In genomic region chr6:98816799-98817198, GRCh38 we compare ENCODE assay signal across 10 cellular contexts. TPM values are rescaled to one million over a fixed set of nuclear protein-coding genes. Genes with fewer than 3 reads are reported as not detected.
"Had no signal": no experiment of that assay in that cellular context is flagged by ENCODE, and none has a peak within 500 bp of the region (broad histone marks: within the 10 kb centered on the region; RNA-seq: fewer than 3 reads in every experiment).

No MANE protein-coding gene starts in this region.

- H3K36me3 ChIP-seq: HAP-1 had no signal

- H3K27ac ChIP-seq: GM23248 had no signal

- DNase-seq: GM23248, GOT3, H7, H9, HCEC 1CT, HFFc6 had no signal

- H3K9me3 ChIP-seq: HAP-1 had no signal

- H3K4me3 ChIP-seq: GM23248, GM23338, HAP-1 had no signal

- FAIRE-seq: H1, H54 had no signal

- H3K4me1 ChIP-seq: HAP-1 had no signal

RNA-seq across cellular contexts. Expression of gene POU3F2, which starts 17.6 kb away (rescaled TPM):
- total RNA-seq: GM23248 had no signal
